ENCODE assay signal across 27 cellular contexts in genomic region chr5:106435185-106435584, GRCh38.
A peak's percentile ranks its signal among the peaks of the same experiment; 100 is the strongest.
DNase-seq lines count a peak whose midpoint lies in the region; ATAC-seq, FAIRE-seq and TF ChIP-seq lines count a peak whose summit lies in the region.
"Had no signal": no experiment of that assay in that cellular context is flagged by ENCODE, and none has a peak within 500 bp of the region (broad histone marks: within the 10 kb centered on the region; RNA-seq: fewer than 3 reads in every experiment).

No MANE protein-coding gene starts in this region.

- no peak for TF ChIP-seq POLR2A in HCT116 (IDR thresholded peaks at IDR 0.05; ENCODE audit: borderline replicate concordance, extremely low read depth, insufficient read depth, insufficient read length)
- no peak for TF ChIP-seq POLR2A in suprapubic skin (IDR thresholded peaks at IDR 0.05)

- TF ChIP-seq CTCF in HCT116 (IDR thresholded peaks at IDR 0.05 in 2 of 3, conservative IDR thresholded peaks at IDR 0.05 in 1 of 3; ENCODE audit: borderline replicate concordance in 1 of 3, insufficient read depth in 1 of 3, low read depth in 2 of 3, low read length in 2 of 3) (no peak), suprapubic skin (IDR thresholded peaks at IDR 0.05) (no peak)

- no peaks in the 10 kb centered on the region for H3K36me3 Mint-ChIP-seq in activated CD4-positive, alpha-beta T cell treated with anti-CD3 and anti-CD28 coated beads for 36 hours (ENCODE audit: low read depth)
- H3K36me3 Mint-ChIP-seq in activated T-cell treated with anti-CD3 and anti-CD28 coated beads, Interleukin-2, amount 50 U/mL, for 4 hours (ENCODE audit: insufficient read depth), result no peaks in the 10 kb centered on the region
- H3K36me3 Mint-ChIP-seq: CD14-positive monocyte; CD4-positive, alpha-beta memory T cell; CD4-positive, CD25-positive, alpha-beta regulatory T cell had no signal

- H3K9ac ChIP-seq in HCT116 (ENCODE audit: low read length), result no peak overlapping the region
- H3K9ac ChIP-seq: BLaER1 had no signal

- H3K9me3 ChIP-seq in HCT116 (ENCODE audit: control insufficient read depth in 1 of 2, insufficient read depth in 1 of 2, low read depth in 1 of 2, low read length in 2 of 2), result no peaks in the 10 kb centered on the region
- no peaks in the 10 kb centered on the region for H3K9me3 ChIP-seq in suprapubic skin
- H3K9me3 ChIP-seq: BLaER1 had no signal

- ATAC-seq in HCT116, result no peak
- no peak for ATAC-seq in activated CD4-positive, alpha-beta T cell treated with anti-CD3 and anti-CD28 coated beads for 36 hours
- ATAC-seq in activated T-cell treated with anti-CD3 and anti-CD28 coated beads, Interleukin-2, amount 50 U/mL, for 4 hours, result no peak
- ATAC-seq: GM12878 had no signal

- RAD21 ChIA-PET in HCT116 (lab: Charles Lee; ENCODE audit: low non-redundant PET in 1 of 2, low total read pairs in 2 of 2, uncharacterized antibody in 2 of 2, unreplicated experiment in 2 of 2), result no interaction called here

- H3K9me3 Mint-ChIP-seq in activated CD4-positive, alpha-beta T cell treated with anti-CD3 and anti-CD28 coated beads for 36 hours (ENCODE audit: low read depth), result peaks cover 2% of the 10 kb centered on the region
- peaks cover 7% of the 10 kb centered on the region for H3K9me3 Mint-ChIP-seq in activated T-cell treated with anti-CD3 and anti-CD28 coated beads, Interleukin-2, amount 50 U/mL, for 4 hours

- H3K27ac ChIP-seq in HCT116 (ENCODE audit: low read depth, low read length) (no peak overlapping the region), suprapubic skin (no peak overlapping the region)
- H3K27ac ChIP-seq: BLaER1 had no signal

- no peaks in the 10 kb centered on the region for H3K27me3 Mint-ChIP-seq in activated CD4-positive, alpha-beta T cell treated with anti-CD3 and anti-CD28 coated beads for 36 hours
- H3K27me3 Mint-ChIP-seq in activated T-cell treated with anti-CD3 and anti-CD28 coated beads, Interleukin-2, amount 50 U/mL, for 4 hours (ENCODE audit: low read depth), result no peaks in the 10 kb centered on the region
- H3K27me3 Mint-ChIP-seq: CD4-positive, alpha-beta memory T cell; CD4-positive, CD25-positive, alpha-beta regulatory T cell had no signal

- H3K4me3 Mint-ChIP-seq in activated CD4-positive, alpha-beta T cell treated with anti-CD3 and anti-CD28 coated beads for 36 hours, result no peak overlapping the region
- no peak overlapping the region for H3K4me3 Mint-ChIP-seq in activated T-cell treated with anti-CD3 and anti-CD28 coated beads, Interleukin-2, amount 50 U/mL, for 4 hours
- H3K4me3 Mint-ChIP-seq: CD14-positive monocyte; CD4-positive, alpha-beta memory T cell; CD4-positive, CD25-positive, alpha-beta regulatory T cell; CD8-positive, alpha-beta memory T cell had no signal

- no peak for TF ChIP-seq RAD21 in HCT116 (IDR thresholded peaks at IDR 0.05; ENCODE audit: low read depth)

- POLR2A ChIA-PET in HCT116 (lab: Charles Lee), result no interaction called here
- POLR2A ChIA-PET in activated CD4-positive, alpha-beta T cell treated with anti-CD3 and anti-CD28 coated beads for 36 hours (lab: Charles Lee), result no interaction called here

- intact Hi-C loops in HCT116 (cut with micrococcal nuclease), result no loop called here
- intact Hi-C loops in activated CD4-positive, alpha-beta T cell treated with anti-CD3 and anti-CD28 coated beads for 36 hours (cut with DNase I, micrococcal nuclease), result no loop called here

- H3K27me3 ChIP-seq in HCT116 (ENCODE audit: insufficient read depth, low read length) (no peaks in the 10 kb centered on the region), suprapubic skin (no peaks in the 10 kb centered on the region)
- H3K27me3 ChIP-seq: BE2C, BLaER1 had no signal

- no peak for DNase-seq in GM19239 (ENCODE audit: insufficient read length, low spot score)
- DNase-seq in HCT116 (ENCODE audit: low read depth, low spot score), result no peak
- peak; percentile 29 to 46 for DNase-seq in NCI-H446 (lab: John Stamatoyannopoulos, UW)
- peak; percentile 13 for DNase-seq in NCI-H69 (lab: John Stamatoyannopoulos, UW)
- DNase-seq in GM19238 (ENCODE audit: insufficient read length, low spot score), result no peak
- DNase-seq in activated CD4-positive, alpha-beta T cell treated with anti-CD3 and anti-CD28 coated beads for 36 hours, result no peak
- no peak for DNase-seq in activated T-cell treated with anti-CD3 and anti-CD28 coated beads, Interleukin-2, amount 50 U/mL, for 4 hours
- no peak for DNase-seq in suprapubic skin (ENCODE audit: low spot score in 2 of 2)
- DNase-seq: 8988T; ACHN; BE2C; C1 segment of cervical spinal cord; CD4-positive, alpha-beta memory T cell; CD4-positive, CD25-positive, alpha-beta regulatory T cell; CD8-positive, alpha-beta memory T cell; COR-L47; DMS 273 treated with DMSO at 0.1 percent for 48 hours; DMS153; DMS79; DND-41; EL; GDM1 had no signal

- peak overlapping the region; percentile 98 for H2AFZ ChIP-seq in HCT116 (ENCODE audit: low read depth, low read length, poor library complexity, severe bottlenecking)

- CTCF ChIA-PET in HCT116 (lab: Charles Lee), result interaction anchor here (0.7 kb wide), 1 partner anchor 19 kb away, joined by 3 read pairs; no protein-coding TSS in a partner anchor
- CTCF ChIA-PET in activated CD4-positive, alpha-beta T cell treated with anti-CD3 and anti-CD28 coated beads for 36 hours (lab: Charles Lee), result no interaction called here

- no peaks in the 10 kb centered on the region for H3K79me2 ChIP-seq in HCT116 (ENCODE audit: insufficient read depth, low read length)

- no peak for TF ChIP-seq EP300 in suprapubic skin (IDR thresholded peaks at IDR 0.05)

- no peaks in the 10 kb centered on the region for H4K20me1 ChIP-seq in HCT116 (ENCODE audit: insufficient read depth)
- H4K20me1 ChIP-seq: BLaER1 had no signal

- H3K4me1 Mint-ChIP-seq in activated CD4-positive, alpha-beta T cell treated with anti-CD3 and anti-CD28 coated beads for 36 hours, result no peaks in the 10 kb centered on the region
- no peaks in the 10 kb centered on the region for H3K4me1 Mint-ChIP-seq in activated T-cell treated with anti-CD3 and anti-CD28 coated beads, Interleukin-2, amount 50 U/mL, for 4 hours (ENCODE audit: low read depth)
- H3K4me1 Mint-ChIP-seq: CD14-positive monocyte; CD4-positive, alpha-beta memory T cell; CD4-positive, CD25-positive, alpha-beta regulatory T cell; CD8-positive, alpha-beta memory T cell had no signal

- H3K4me3 ChIP-seq in HCT116 (replicated peaks in 1 of 2; ENCODE audit: low read depth in 1 of 2, low read length in 2 of 2) (no peak overlapping the region), suprapubic skin (no peak overlapping the region)
- H3K4me3 ChIP-seq: BLaER1, GM12878 had no signal

- H3K4me2 ChIP-seq in HCT116 (ENCODE audit: low read length), result no peak overlapping the region
- H3K4me2 ChIP-seq: BLaER1 had no signal

- peak; percentile 52 for FAIRE-seq in GM19239 (lab: Jason Lieb, UNC)
- FAIRE-seq: GM12878, GM12892, GM18507 had no signal

- H3K9me2 ChIP-seq in HCT116 (ENCODE audit: insufficient read depth), result no peaks in the 10 kb centered on the region

- H3K4me1 ChIP-seq in HCT116 (ENCODE audit: control insufficient read depth in 1 of 2, insufficient read depth in 2 of 2, low read length in 2 of 2) (no peaks in the 10 kb centered on the region), suprapubic skin (no peaks in the 10 kb centered on the region)
- H3K4me1 ChIP-seq: BE2C, BLaER1 had no signal

- no peak overlapping the region for H3K27ac Mint-ChIP-seq in activated CD4-positive, alpha-beta T cell treated with anti-CD3 and anti-CD28 coated beads for 36 hours
- H3K27ac Mint-ChIP-seq: CD14-positive monocyte; CD4-positive, alpha-beta memory T cell; CD4-positive, CD25-positive, alpha-beta regulatory T cell; CD8-positive, alpha-beta memory T cell had no signal

- no peaks in the 10 kb centered on the region for H3K36me3 ChIP-seq in HCT116 (ENCODE audit: control insufficient read depth in 1 of 2, insufficient read depth in 2 of 2, low read length in 2 of 2)
- H3K36me3 ChIP-seq in suprapubic skin, result no peaks in the 10 kb centered on the region
- H3K36me3 ChIP-seq: BE2C, BLaER1 had no signal

- no TSS peak for BruUV-seq in HCT116 (replicated peaks; lab: Mats Ljungman, UMichigan)

TF ChIP-seq in HCT116, 20 proteins besides CTCF, POLR2A, EP300 and RAD21:
- no peak for TF ChIP-seq ZBTB33 (IDR thresholded peaks at IDR 0.05; ENCODE audit: extremely low read depth, insufficient replicate concordance, low read length)
- no peak for TF ChIP-seq ELF1 (IDR thresholded peaks at IDR 0.05; ENCODE audit: borderline replicate concordance, low read depth)
- TF ChIP-seq, protein P1, sequence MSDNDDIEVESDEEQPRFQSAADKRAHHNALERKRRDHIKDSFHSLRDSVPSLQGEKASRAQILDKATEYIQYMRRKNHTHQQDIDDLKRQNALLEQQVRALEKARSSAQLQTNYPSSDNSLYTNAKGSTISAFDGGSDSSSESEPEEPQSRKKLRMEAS (IDR thresholded peaks at IDR 0.05), result no peak
- TF ChIP-seq, protein P2, sequence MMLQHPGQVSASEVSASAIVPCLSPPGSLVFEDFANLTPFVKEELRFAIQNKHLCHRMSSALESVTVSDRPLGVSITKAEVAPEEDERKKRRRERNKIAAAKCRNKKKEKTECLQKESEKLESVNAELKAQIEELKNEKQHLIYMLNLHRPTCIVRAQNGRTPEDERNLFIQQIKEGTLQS (IDR thresholded peaks at IDR 0.05), result no peak
- TF ChIP-seq JUND (IDR thresholded peaks at IDR 0.05), result no peak
- no peak for TF ChIP-seq CBX3 (IDR thresholded peaks at IDR 0.05; ENCODE audit: low read depth)
- TF ChIP-seq SP1 (IDR thresholded peaks at IDR 0.05; ENCODE audit: low read depth), result no peak
- TF ChIP-seq ZFX (IDR thresholded peaks at IDR 0.05), result no peak

Comparison
In these comparisons a context has a peak if more than half of its experiments do, and no peak if none do; other contexts are left out.
1. DNase-seq: peak in NCI-H446 (2 of 2) and NCI-H69 (single experiment); none in GM19239 (single experiment), HCT116 (single experiment), GM19238 (single experiment), activated CD4-positive, alpha-beta T cell treated with anti-CD3 and anti-CD28 coated beads for 36 hours (single experiment), activated T-cell treated with anti-CD3 and anti-CD28 coated beads, Interleukin-2, amount 50 U/mL, for 4 hours (single experiment) and suprapubic skin (0 of 2).